In genomic region chr2:226644342-226644957, GRCh38 we compare ENCODE assay signal across 14 cellular contexts.
A peak's percentile ranks its signal among the peaks of the same experiment; 100 is the strongest.
DNase-seq lines count a peak whose midpoint lies in the region; ATAC-seq and TF ChIP-seq lines count a peak whose summit lies in the region.
"Had no signal": no experiment of that assay in that cellular context is flagged by ENCODE, and none has a peak within 500 bp of the region (broad histone marks: within the 10 kb centered on the region; RNA-seq: fewer than 3 reads in every experiment).

No MANE protein-coding gene starts in this region.

- no peak for ATAC-seq in Panc1
- peak; percentile 50 for ATAC-seq in left lung
- ATAC-seq in aorta (ENCODE audit: low FRiP score) = peak; percentile 83
- ATAC-seq: activated CD8-positive, alpha-beta T cell treated with anti-CD3 and anti-CD28 coated beads for 36 hours had no signal

- CTCF ChIA-PET in Panc1 (lab: Charles Lee) = no interaction called here

- peak overlapping the region; percentile 18; the same call in 1 of the 2 replicates for H3K27ac ChIP-seq in Panc1 (ENCODE audit: low read length)
- peak overlapping the region in 2 of 4 donors; percentile 41 to 42 for H3K27ac ChIP-seq in esophagus muscularis mucosa (replicated peaks in 1 of 4)
- H3K27ac ChIP-seq in left lung = peak overlapping the region in 1 of 2 donors; percentile 4
- no peak overlapping the region for H3K27ac ChIP-seq in aorta (ENCODE audit: low read depth in 1 of 2, low read length in 2 of 2)
- H3K27ac ChIP-seq: stomach had no signal

- H3K36me3 ChIP-seq in Panc1 (ENCODE audit: control insufficient read depth, insufficient read depth, low read length) = no peaks in the 10 kb centered on the region
- no peaks in the 10 kb centered on the region for H3K36me3 ChIP-seq in esophagus muscularis mucosa
- no peaks in the 10 kb centered on the region for H3K36me3 ChIP-seq in left lung
- H3K36me3 ChIP-seq in aorta (ENCODE audit: control insufficient read depth in 1 of 2, insufficient read depth in 2 of 2, low read length in 1 of 2) = no peaks in the 10 kb centered on the region
- H3K36me3 ChIP-seq: gastrocnemius medialis, stomach had no signal

- no peak for TF ChIP-seq EP300 in esophagus muscularis mucosa (IDR thresholded peaks at IDR 0.05)

- TF ChIP-seq CTCF in Panc1 (IDR thresholded peaks at IDR 0.05) (no peak), esophagus muscularis mucosa (IDR thresholded peaks at IDR 0.05) (no peak), left lung (IDR thresholded peaks at IDR 0.05) (no peak)

- H3K4me3 ChIP-seq in Panc1 (ENCODE audit: low read depth in 2 of 2, low read length in 2 of 2) (no peak overlapping the region), esophagus muscularis mucosa (no peak overlapping the region), left lung (no peak overlapping the region), aorta (ENCODE audit: low read length in 2 of 2) (no peak overlapping the region)
- H3K4me3 ChIP-seq: gastrocnemius medialis, stomach had no signal

- in situ Hi-C loops in Panc1 (cut with HindIII; ENCODE audit: low pct_unique_long_range_greater_than_20kb, low sequenced_read_pairs) = no loop called here

- no TSS peak for BruUV-seq in Panc1 (replicated peaks; lab: Mats Ljungman, UMichigan)

- H3K9me3 ChIP-seq in Panc1 (ENCODE audit: control insufficient read depth, insufficient read depth, low read depth, low read length) = peaks cover 5% of the 10 kb centered on the region; the same call in 1 of the 2 replicates
- peaks cover 0 to 8% (median 5%) of the 10 kb centered on the region in 4 donors for H3K9me3 ChIP-seq in esophagus muscularis mucosa
- H3K9me3 ChIP-seq in left lung = peaks cover 0 to 11% of the 10 kb centered on the region in 2 donors
- no peaks in the 10 kb centered on the region for H3K9me3 ChIP-seq in aorta (ENCODE audit: control insufficient read depth, low read length)

- intact Hi-C loops in Panc1 (cut with micrococcal nuclease; ENCODE audit: unreplicated experiment) (no loop called here), esophagus muscularis mucosa (cut with DNase I) (no loop called here), left lung (cut with DNase I) (no loop called here), aorta (cut with DNase I) (no loop called here)

- no peaks in the 10 kb centered on the region for H3K27me3 ChIP-seq in Panc1 (ENCODE audit: control insufficient read depth, insufficient read depth, low read length)
- peaks cover 0 to 18% (median 0%) of the 10 kb centered on the region in 4 donors for H3K27me3 ChIP-seq in esophagus muscularis mucosa
- peaks cover 0 to 42% of the 10 kb centered on the region in 2 donors for H3K27me3 ChIP-seq in left lung
- H3K27me3 ChIP-seq in aorta (ENCODE audit: control insufficient read depth in 1 of 2, insufficient read depth in 2 of 2, low read length in 1 of 2) = no peaks in the 10 kb centered on the region
- H3K27me3 ChIP-seq: gastrocnemius medialis, stomach had no signal

- TF ChIP-seq POLR2A in esophagus muscularis mucosa (IDR thresholded peaks at IDR 0.05; ENCODE audit: low read depth) (no peak), erythroblast (IDR thresholded peaks at IDR 0.05; ENCODE audit: low read length) (no peak)

- 53% methylated on average over 7 of the region's 7 CpGs for WGBS in esophagus muscularis mucosa
- 34 to 37% methylated on average over 7 of the region's 7 CpGs for WGBS in aorta, 2 donors

- POLR2A ChIA-PET in Panc1 (lab: Charles Lee) = no interaction called here

- H3K4me1 ChIP-seq in Panc1 (ENCODE audit: control insufficient read depth, insufficient read depth, low read length) = 0 out of 2 replicates have a peak, but pooled peaks cover 3% of the 10 kb centered on the region
- H3K4me1 ChIP-seq in esophagus muscularis mucosa = peaks cover 18 to 30% (median 23%) of the 10 kb centered on the region in 4 donors
- H3K4me1 ChIP-seq in left lung = peaks cover under 1 to 1% of the 10 kb centered on the region in 2 donors
- peaks cover 2% of the 10 kb centered on the region in 2 donors for H3K4me1 ChIP-seq in aorta (ENCODE audit: control insufficient read depth in 1 of 2, insufficient read depth in 2 of 2, low read length in 2 of 2)

- no peak for DNase-seq in Panc1 (ENCODE audit: low read depth, low spot score)
- peak; percentile 88 for DNase-seq in esophagus muscularis mucosa (ENCODE audit: extremely low spot score)
- DNase-seq in left lung = no peak
- peak in 1 of 2 donors; percentile 53 for DNase-seq in aorta
- DNase-seq in NCI-H187 (lab: John Stamatoyannopoulos, UW) = no peak
- DNase-seq in NOMO-1 (lab: John Stamatoyannopoulos, UW; ENCODE audit: unreplicated experiment in 2 of 2) = no peak
- no peak for DNase-seq in erythroblast (lab: John Stamatoyannopoulos, UW)
- DNase-seq: activated CD8-positive, alpha-beta T cell treated with anti-CD3 and anti-CD28 coated beads for 36 hours; activated naive CD4-positive, alpha-beta T cell treated with anti-CD3 and anti-CD28 coated beads, Interleukin-2, amount 50 U/mL, for 16 hours; CD8-positive, alpha-beta memory T cell; gastrocnemius medialis; mammary epithelial cell; NCI-H2171; stomach had no signal
